In the genomic region with DNA sequence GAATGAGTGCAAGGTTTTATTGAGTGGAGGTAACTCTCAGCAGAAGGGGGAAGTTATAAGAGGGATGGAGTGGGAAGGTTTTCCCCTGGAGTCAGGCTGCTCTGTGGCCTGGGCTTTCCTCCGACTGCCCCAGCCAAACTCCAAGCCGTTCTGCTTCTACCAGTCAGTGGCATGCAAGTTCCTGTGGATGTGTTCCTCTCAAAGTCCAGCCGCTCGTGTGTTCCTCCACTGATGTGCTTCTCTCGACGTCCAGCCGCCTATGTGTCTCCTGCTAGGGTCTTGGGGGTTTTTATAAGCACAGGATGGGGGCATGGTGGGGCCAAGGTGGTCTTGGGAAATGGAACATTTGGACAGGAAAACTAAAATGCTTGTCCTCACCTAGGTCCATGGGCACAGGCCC, we compare ENCODE assay signal across 1 cellular context.
TF ChIP-seq lines count a peak whose summit lies in the region.

No MANE protein-coding gene starts in this region.

TF ChIP-seq in HepG2, 621 proteins besides CTCF, POLR2A, EP300 and RAD21 (continued from another document):
- TF ChIP-seq, protein P1, sequence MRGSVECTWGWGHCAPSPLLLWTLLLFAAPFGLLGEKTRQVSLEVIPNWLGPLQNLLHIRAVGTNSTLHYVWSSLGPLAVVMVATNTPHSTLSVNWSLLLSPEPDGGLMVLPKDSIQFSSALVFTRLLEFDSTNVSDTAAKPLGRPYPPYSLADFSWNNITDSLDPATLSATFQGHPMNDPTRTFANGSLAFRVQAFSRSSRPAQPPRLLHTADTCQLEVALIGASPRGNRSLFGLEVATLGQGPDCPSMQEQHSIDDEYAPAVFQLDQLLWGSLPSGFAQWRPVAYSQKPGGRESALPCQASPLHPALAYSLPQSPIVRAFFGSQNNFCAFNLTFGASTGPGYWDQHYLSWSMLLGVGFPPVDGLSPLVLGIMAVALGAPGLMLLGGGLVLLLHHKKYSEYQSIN (CRISPR knock-in tag; IDR thresholded peaks at IDR 0.05; ENCODE audit: borderline replicate concordance), result no peak
- TF ChIP-seq KLF15 (CRISPR knock-in tag; IDR thresholded peaks at IDR 0.05; ENCODE audit: borderline replicate concordance), result no peak
